ENCODE assay signal across 27 cellular contexts in the genomic region with DNA sequence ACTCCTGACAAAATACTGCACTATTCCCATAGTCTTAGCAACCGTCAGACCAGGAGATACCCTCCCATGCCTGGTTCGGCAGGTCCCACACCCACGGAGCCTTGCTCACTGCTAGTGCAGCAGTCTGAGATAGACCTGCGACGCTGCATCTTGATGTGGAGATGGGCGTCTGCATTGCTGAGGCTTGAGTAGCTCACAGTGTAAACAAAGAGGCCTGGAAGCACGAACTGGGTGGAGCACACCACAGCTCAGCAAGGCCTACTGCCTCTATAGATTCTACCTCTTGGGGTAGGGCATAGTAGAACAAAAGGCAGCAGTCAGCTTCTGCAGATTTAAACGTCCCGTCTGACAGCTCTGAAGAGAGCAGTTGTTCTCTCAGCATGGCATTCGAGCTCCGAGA. TPM values are rescaled to one million over a fixed set of nuclear protein-coding genes. Genes with fewer than 3 reads are reported as not detected.
"Had no signal": no experiment of that assay in that cellular context is flagged by ENCODE, and none has a peak within 500 bp of the region (broad histone marks: within the 10 kb centered on the region; RNA-seq: fewer than 3 reads in every experiment).

No MANE protein-coding gene starts in this region.

- H3K9me3 Mint-ChIP-seq: central memory CD8-positive, alpha-beta T cell; T-helper 2 cell treated with Interferon-gamma antibody and Interleukin-4, amounts not matched to agents 5 μg/mL and 100 μg/mL, for 36 hours had no signal

- H3K27ac Mint-ChIP-seq: activated CD4-positive, alpha-beta memory T cell treated with anti-CD3 and anti-CD28 coated beads for 36 hours; activated naive CD8-positive, alpha-beta T cell treated with anti-CD3 and anti-CD28 coated beads, Interleukin-2, amount 10 ng/mL, durations not matched to agents 7 days and 5 days; activated T-helper 17 cell treated with anti-CD3 and anti-CD28 coated beads, Interleukin-2, amount 50 U/mL, for 72 hours; brain; T-helper 2 cell treated with Interferon-gamma antibody and Interleukin-4, amounts not matched to agents 5 μg/mL and 100 μg/mL, for 36 hours; WTC11 had no signal

- ATAC-seq: activated T-helper 17 cell treated with anti-CD3 and anti-CD28 coated beads, Interleukin-2, amount 50 U/mL, for 72 hours; foreskin keratinocyte; left lobe of liver; psoas muscle; right cardiac atrium; WTC11 had no signal

- H3K4me3 ChIP-seq: colonic mucosa, ovary, psoas muscle, tibial artery had no signal

- DNase-seq: activated CD4-positive, alpha-beta memory T cell treated with anti-CD3 and anti-CD28 coated beads for 36 hours; activated CD4-positive, alpha-beta T cell treated with anti-CD3 and anti-CD28 coated beads for 4 hours; activated naive CD4-positive, alpha-beta T cell treated with Interleukin-2 at 50 U/mL for 16 hours; activated naive CD8-positive, alpha-beta T cell treated with anti-CD3 and anti-CD28 coated beads, Interleukin-2, amount 10 ng/mL, durations not matched to agents 7 days and 5 days; colonic mucosa; foreskin keratinocyte; glutamatergic neuron; hypothalamus; kidney; mammary epithelial cell; ovary; psoas muscle; right cardiac atrium; stimulated activated CD4-positive, alpha-beta T cell treated with anti-CD3 and anti-CD28 coated beads, Interleukin-2, amount 100 ng/mL, for 24 hours; stimulated activated naive CD4-positive, alpha-beta T cell treated with Interleukin-2 at 50 U/mL for 16 hours; substantia nigra; tibial artery had no signal

- H3K27ac ChIP-seq: colonic mucosa, foreskin keratinocyte, ovary, psoas muscle, tibial artery had no signal

- H3K27me3 ChIP-seq: colonic mucosa, foreskin keratinocyte, ovary, tibial artery had no signal

- H3K36me3 ChIP-seq: colonic mucosa, ovary, tibial artery had no signal

- H3K9me3 ChIP-seq: colonic mucosa, ovary, psoas muscle, tibial artery had no signal

- H3K4me3 Mint-ChIP-seq: activated CD4-positive, alpha-beta memory T cell treated with anti-CD3 and anti-CD28 coated beads for 36 hours; activated naive CD8-positive, alpha-beta T cell treated with anti-CD3 and anti-CD28 coated beads, Interleukin-2, amount 10 ng/mL, durations not matched to agents 7 days and 5 days; activated T-helper 17 cell treated with anti-CD3 and anti-CD28 coated beads, Interleukin-2, amount 50 U/mL, for 72 hours; brain; central memory CD8-positive, alpha-beta T cell; neural crest cell; T-helper 2 cell treated with Interferon-gamma antibody and Interleukin-4, amounts not matched to agents 5 μg/mL and 100 μg/mL, for 36 hours; WTC11 had no signal

- FAIRE-seq: kidney, TTC549 had no signal

- H3K36me3 Mint-ChIP-seq: brain, WTC11 had no signal

- H3K4me1 ChIP-seq: colonic mucosa, foreskin keratinocyte, psoas muscle, tibial artery had no signal

- H3K4me1 Mint-ChIP-seq: activated T-helper 17 cell treated with anti-CD3 and anti-CD28 coated beads, Interleukin-2, amount 50 U/mL, for 72 hours; brain; central memory CD8-positive, alpha-beta T cell; neural crest cell; WTC11 had no signal

RNA-seq across cellular contexts. Expression of a gene that starts 25.4 kb away (rescaled TPM):
- total RNA-seq: activated CD4-positive, alpha-beta memory T cell treated with anti-CD3 and anti-CD28 coated beads for 36 hours; activated T-helper 17 cell treated with anti-CD3 and anti-CD28 coated beads, Interleukin-2, amount 50 U/mL, for 72 hours; colonic mucosa; foreskin keratinocyte; kidney; left lobe of liver; mammary epithelial cell; neural crest cell; ovary; psoas muscle; right cardiac atrium; skeletal muscle tissue; urinary bladder; WTC11 had no signal
- polyA plus RNA-seq: mammary epithelial cell, ovary, psoas muscle, right cardiac atrium, urinary bladder had no signal
